Comparison of ENCODE assay signal across 7 cellular contexts in genomic region chr6:111260570-111261298, GRCh38.
DNase-seq lines count a peak whose midpoint lies in the region; TF ChIP-seq lines count a peak whose summit lies in the region.

No MANE protein-coding gene starts in this region.

- DNase-seq in GM12864 (ENCODE audit: low read depth) (no peak), NT2/D1 (ENCODE audit: low read depth, low spot score) (no peak), dermis blood vessel endothelial cell (peak; percentile 6), trophoblast cell (no peak), LoVo (ENCODE audit: low spot score) (no peak), NCI-H1694 (lab: John Stamatoyannopoulos, UW) (no peak), germinal center (ENCODE audit: low spot score) (no peak)

- H3K14ac ChIP-seq in trophoblast cell (ENCODE audit: low read length), result no peak overlapping the region

- no peak overlapping the region for H2BK12ac ChIP-seq in trophoblast cell (ENCODE audit: low read length)

- H4K12ac ChIP-seq in trophoblast cell (ENCODE audit: low read depth, low read length), result no peak overlapping the region

- no peak for TF ChIP-seq CTCF in GM12864 (IDR thresholded peaks at IDR 0.05; ENCODE audit: low read depth, low read length, missing control alignments)

- H3K9ac ChIP-seq in NT2/D1 (ENCODE audit: insufficient read length, low read depth) (no peak overlapping the region), trophoblast cell (ENCODE audit: low read length) (no peak overlapping the region)

- H3K9me3 ChIP-seq in NT2/D1 (ENCODE audit: insufficient read depth, low read length), result no peaks in the 10 kb centered on the region
- no peaks in the 10 kb centered on the region for H3K9me3 ChIP-seq in trophoblast cell (ENCODE audit: insufficient read depth, low read depth, low read length)

- peak overlapping the region; percentile 65 for H4K8ac ChIP-seq in trophoblast cell (ENCODE audit: low read depth, low read length)

- peak overlapping the region; percentile 86 for H3K18ac ChIP-seq in trophoblast cell (ENCODE audit: low read length)

- no peak overlapping the region for H2AK5ac ChIP-seq in trophoblast cell (ENCODE audit: low read length)

- H3K4me1 ChIP-seq in NT2/D1 (ENCODE audit: insufficient read depth, insufficient read length) (peaks cover 2% of the 10 kb centered on the region), trophoblast cell (ENCODE audit: control insufficient read depth in 1 of 2, insufficient read depth in 2 of 2, low read length in 2 of 2) (peaks cover 3 to 12% of the 10 kb centered on the region in 2 experiments)

- H3K27ac ChIP-seq in trophoblast cell (ENCODE audit: low read depth, low read length), result peak overlapping the region; percentile 40

- peak overlapping the region; percentile 90 for H3K23ac ChIP-seq in trophoblast cell (ENCODE audit: low read length)

- H3K4me3 ChIP-seq in GM12864 (ENCODE audit: low read depth, low read length) (peak overlapping the region; percentile 89; the same call in 1 of the 2 replicates), NT2/D1 (ENCODE audit: insufficient read length, low read depth) (peak overlapping the region; percentile 4), trophoblast cell (ENCODE audit: low read depth, low read length) (no peak overlapping the region)

- WGBS in trophoblast cell (ENCODE audit: extremely low coverage, insufficient coverage, insufficient read length), result no CpG with 5 or more reads among the region's 12 CpGs

- H3K36me3 ChIP-seq in NT2/D1 (ENCODE audit: insufficient read depth, insufficient read length, low read length), result peaks cover 24% of the 10 kb centered on the region
- peaks cover 2 to 6% of the 10 kb centered on the region in 2 experiments for H3K36me3 ChIP-seq in trophoblast cell (ENCODE audit: control insufficient read depth in 1 of 2, insufficient read depth in 2 of 2, low read length in 2 of 2)

- no peak overlapping the region for H2AFZ ChIP-seq in trophoblast cell (ENCODE audit: insufficient read depth, low read length, poor library complexity)

- peak overlapping the region; percentile 31 for H2BK120ac ChIP-seq in trophoblast cell (ENCODE audit: insufficient read depth, low read length, poor library complexity)

- peak overlapping the region; percentile 55 for H3K4me2 ChIP-seq in trophoblast cell (ENCODE audit: low read length)

- peak overlapping the region; percentile 77 for H4K91ac ChIP-seq in trophoblast cell (ENCODE audit: low read depth, low read length)

- peak overlapping the region; percentile 27 for H2BK5ac ChIP-seq in trophoblast cell (ENCODE audit: low read depth, low read length, poor library complexity)

- peak overlapping the region; percentile 99 for H3K4ac ChIP-seq in trophoblast cell (ENCODE audit: low read depth, low read length)

- no peaks in the 10 kb centered on the region for H3K27me3 ChIP-seq in NT2/D1 (ENCODE audit: insufficient read depth, insufficient read length)
- no peaks in the 10 kb centered on the region for H3K27me3 ChIP-seq in trophoblast cell (ENCODE audit: insufficient read depth, low read length)

- H3K79me2 ChIP-seq in trophoblast cell (ENCODE audit: control insufficient read depth, insufficient read depth, low read length, poor library complexity), result peaks cover 14% of the 10 kb centered on the region

- peaks cover 9% of the 10 kb centered on the region for H3K79me1 ChIP-seq in trophoblast cell (ENCODE audit: low read length)
